Comparison of ENCODE assay signal across 8 cellular contexts in the genomic region with DNA sequence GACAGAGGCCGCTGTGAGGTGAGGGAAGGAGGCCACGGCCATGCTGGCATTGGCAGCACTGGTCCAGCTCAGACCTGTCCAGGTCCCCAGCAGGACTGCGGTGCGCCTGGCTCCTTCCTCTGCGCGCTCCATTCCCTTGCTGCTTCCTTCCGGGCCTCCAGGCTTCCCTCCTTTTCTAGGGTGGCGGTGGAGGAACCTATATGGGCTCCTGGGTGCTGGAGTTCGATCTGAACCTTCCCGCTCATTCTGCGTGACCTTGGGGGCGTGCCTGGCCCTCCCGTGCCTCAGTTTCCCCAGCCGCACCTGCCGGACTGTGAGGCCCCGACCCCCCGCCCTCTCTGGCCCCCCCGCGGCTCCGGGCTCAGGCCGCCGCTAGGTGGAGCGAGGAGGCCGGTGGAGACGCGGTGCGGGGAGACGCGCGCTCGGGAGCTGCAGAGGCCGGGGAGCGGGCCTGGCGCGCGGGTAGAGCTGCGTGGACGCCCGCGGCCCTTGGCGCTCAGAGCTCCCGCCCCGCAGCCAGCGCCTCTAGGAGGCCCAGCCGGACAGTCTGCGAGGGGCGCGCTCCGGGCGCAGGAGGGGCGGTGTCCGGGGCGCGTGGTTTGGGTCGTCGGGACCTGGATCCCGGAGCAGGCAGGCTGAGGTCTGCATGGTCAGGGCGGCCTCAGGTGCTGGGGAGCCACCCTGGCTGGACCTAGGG. TPM values are rescaled to one million over a fixed set of nuclear protein-coding genes. Genes with fewer than 3 reads are reported as not detected.
A peak's percentile ranks its signal among the peaks of the same experiment; 100 is the strongest.
DNase-seq lines count a peak whose midpoint lies in the region; ATAC-seq, FAIRE-seq and TF ChIP-seq lines count a peak whose summit lies in the region.

No MANE protein-coding gene starts in this region.

- peak; percentile 70 for ATAC-seq in activated CD8-positive, alpha-beta memory T cell treated with anti-CD3 and anti-CD28 coated beads, Interleukin-2, amount 10 ng/mL, durations not matched to agents 7 days and 5 days

- FAIRE-seq in H54 (lab: Jason Lieb, UNC), result no peak

- H3K27me3 Mint-ChIP-seq in activated CD8-positive, alpha-beta memory T cell treated with anti-CD3 and anti-CD28 coated beads, Interleukin-2, amount 10 ng/mL, durations not matched to agents 7 days and 5 days, result peaks cover 34% of the 10 kb centered on the region
- H3K27me3 Mint-ChIP-seq in neural crest cell (ENCODE audit: low read depth), result peaks cover 30% of the 10 kb centered on the region

- TF ChIP-seq CTCF in LNCAP (IDR thresholded peaks at IDR 0.05) (peak; percentile 79), fibroblast of villous mesenchyme (IDR thresholded peaks at IDR 0.05; ENCODE audit: insufficient read depth, low read depth, low read length) (peak; percentile 64), neural crest cell (conservative IDR thresholded peaks at IDR 0.05) (peak; percentile 63)

- no peaks in the 10 kb centered on the region for H3K9me3 Mint-ChIP-seq in activated CD8-positive, alpha-beta memory T cell treated with anti-CD3 and anti-CD28 coated beads, Interleukin-2, amount 10 ng/mL, durations not matched to agents 7 days and 5 days (ENCODE audit: low read depth)
- H3K9me3 Mint-ChIP-seq in neural crest cell, result no peaks in the 10 kb centered on the region

- no peak overlapping the region for H3K27ac Mint-ChIP-seq in activated CD8-positive, alpha-beta memory T cell treated with anti-CD3 and anti-CD28 coated beads, Interleukin-2, amount 10 ng/mL, durations not matched to agents 7 days and 5 days
- H3K27ac Mint-ChIP-seq in neural crest cell (ENCODE audit: unreplicated experiment), result no peak overlapping the region

- H3K4me3 ChIP-seq in fibroblast of villous mesenchyme (ENCODE audit: low read depth, low read length), result no peak overlapping the region

- H3K4me3 Mint-ChIP-seq in activated CD8-positive, alpha-beta memory T cell treated with anti-CD3 and anti-CD28 coated beads, Interleukin-2, amount 10 ng/mL, durations not matched to agents 7 days and 5 days, result no peak overlapping the region
- H3K4me3 Mint-ChIP-seq in neural crest cell, result no peak overlapping the region

- DNase-seq in Daoy (ENCODE audit: low read depth) (peak; percentile 66), fibroblast of villous mesenchyme (ENCODE audit: low read depth) (peak; percentile 48), neural crest cell (ENCODE audit: low read depth, low spot score) (no peak), NCI-H510A treated with DMSO at 0.1 percent for 48 hours (lab: John Stamatoyannopoulos, UW) (no peak), H54 (ENCODE audit: insufficient read length, low spot score) (no peak)
- peak; percentile 49 for DNase-seq in activated CD8-positive, alpha-beta memory T cell treated with anti-CD3 and anti-CD28 coated beads, Interleukin-2, amount 10 ng/mL, durations not matched to agents 7 days and 5 days
- DNase-seq in activated effector memory CD4-positive, alpha-beta T cell treated with anti-CD3 and anti-CD28 coated beads, Interleukin-2, amount 50 U/mL, for 16 hours, result no peak

- TF ChIP-seq POLR2A in H54 (IDR thresholded peaks at IDR 0.05; ENCODE audit: low read depth, low read length), result no peak

- no peaks in the 10 kb centered on the region for H3K4me1 Mint-ChIP-seq in activated CD8-positive, alpha-beta memory T cell treated with anti-CD3 and anti-CD28 coated beads, Interleukin-2, amount 10 ng/mL, durations not matched to agents 7 days and 5 days
- peaks cover 10% of the 10 kb centered on the region for H3K4me1 Mint-ChIP-seq in neural crest cell

- CTCF ChIA-PET in activated CD8-positive, alpha-beta memory T cell treated with anti-CD3 and anti-CD28 coated beads, Interleukin-2, amount 10 ng/mL, durations not matched to agents 7 days and 5 days (lab: Charles Lee), result interaction anchor here (0.7 to 3.2 kb wide), 11 partner anchors 8 to 71 kb away, joined by 3 to 24 read pairs (median 4); a partner anchor contains a TSS

- no peaks in the 10 kb centered on the region for H3K36me3 Mint-ChIP-seq in activated CD8-positive, alpha-beta memory T cell treated with anti-CD3 and anti-CD28 coated beads, Interleukin-2, amount 10 ng/mL, durations not matched to agents 7 days and 5 days
- no peaks in the 10 kb centered on the region for H3K36me3 Mint-ChIP-seq in neural crest cell (ENCODE audit: low read depth)

RNA-seq across cellular contexts. Expression of a gene that starts 29.9 kb away (rescaled TPM):
- total RNA-seq in Daoy (2014; rRNA removed; shearing (Covaris generic)), result 0.17 and 0.21 TPM in 2 replicates
- total RNA-seq in activated CD8-positive, alpha-beta memory T cell treated with anti-CD3 and anti-CD28 coated beads, Interleukin-2, amount 10 ng/mL, durations not matched to agents 7 days and 5 days, result not detected
- not detected in 2 replicates for total RNA-seq in fibroblast of villous mesenchyme
- total RNA-seq in neural crest cell, result 28.0 and 31.0 TPM in 2 replicates

RNA-seq across cellular contexts. Expression of a gene that starts 40.3 kb away (rescaled TPM):
- 59.0 and 104 TPM in 2 replicates for total RNA-seq in Daoy (2014; rRNA removed; shearing (Covaris generic))
- 10 to 100 TPM; 54.7 to 60.3 TPM for total RNA-seq in activated CD8-positive, alpha-beta memory T cell treated with anti-CD3 and anti-CD28 coated beads, Interleukin-2, amount 10 ng/mL, durations not matched to agents 7 days and 5 days
- 17.3 and 21.9 TPM in 2 replicates for total RNA-seq in fibroblast of villous mesenchyme
- 33.3 and 36.6 TPM in 2 replicates for total RNA-seq in neural crest cell

RNA-seq across cellular contexts. Expression of a gene that starts 46.5 kb away (rescaled TPM):
- total RNA-seq in Daoy (2014; rRNA removed; shearing (Covaris generic)), result 234 and 288 TPM in 2 replicates
- 100 to 1,000 TPM; 189 to 210 TPM for total RNA-seq in activated CD8-positive, alpha-beta memory T cell treated with anti-CD3 and anti-CD28 coated beads, Interleukin-2, amount 10 ng/mL, durations not matched to agents 7 days and 5 days
- total RNA-seq in fibroblast of villous mesenchyme, result 85.5 and 140 TPM in 2 replicates
- 414 and 421 TPM in 2 replicates for total RNA-seq in neural crest cell

Comparison
In these comparisons a context has a peak if more than half of its experiments do, and no peak if none do; other contexts are left out.
1. DNase-seq: peak in Daoy (single experiment), activated CD8-positive, alpha-beta memory T cell treated with anti-CD3 and anti-CD28 coated beads, Interleukin-2, amount 10 ng/mL, durations not matched to agents 7 days and 5 days (single experiment) and fibroblast of villous mesenchyme (single experiment); none in neural crest cell (single experiment), NCI-H510A treated with DMSO at 0.1 percent for 48 hours (single experiment), H54 (single experiment) and activated effector memory CD4-positive, alpha-beta T cell treated with anti-CD3 and anti-CD28 coated beads, Interleukin-2, amount 50 U/mL, for 16 hours (single experiment).
2. RNA of a gene that starts 29.9 kb away (total RNA-seq): 28.0 to 31.0 TPM in neural crest cell; 0.17 to 0.21 TPM in Daoy, not detected in activated CD8-positive, alpha-beta memory T cell treated with anti-CD3 and anti-CD28 coated beads, Interleukin-2, amount 10 ng/mL, durations not matched to agents 7 days and 5 days and not detected in fibroblast of villous mesenchyme; every median in the first group is over 10 times any median in the second.
3. Peak in every context shown above with its lines, with median percentiles within 50 percentile points of each other: CTCF ChIP-seq.